1 cellular context compared by ENCODE assay signal in the genomic region with DNA sequence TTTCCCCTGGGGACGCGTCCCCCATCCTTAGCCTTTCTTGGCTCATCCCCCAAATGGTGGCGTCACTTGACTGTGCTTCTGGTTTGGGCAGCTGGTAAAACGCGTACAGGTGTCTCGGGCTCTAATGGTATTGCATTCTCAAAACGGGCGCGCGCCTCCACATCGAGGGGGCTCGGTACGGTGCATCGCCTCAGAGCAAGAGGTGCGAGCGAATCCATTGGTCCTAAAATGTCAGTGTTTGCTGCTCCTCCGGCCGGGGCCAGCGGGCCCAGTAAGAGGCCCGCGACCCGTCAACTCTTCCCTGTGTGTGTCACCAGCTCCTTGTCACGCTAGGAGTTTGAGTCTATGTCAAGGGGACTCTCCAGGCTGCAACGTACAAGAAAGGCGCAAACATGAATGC.
TF ChIP-seq lines count a peak whose summit lies in the region.

No MANE protein-coding gene starts in this region.

TF ChIP-seq in WTC11, 78 proteins besides CTCF, POLR2A, EP300 and RAD21 (continued from another document):
- TF ChIP-seq, protein P1, sequence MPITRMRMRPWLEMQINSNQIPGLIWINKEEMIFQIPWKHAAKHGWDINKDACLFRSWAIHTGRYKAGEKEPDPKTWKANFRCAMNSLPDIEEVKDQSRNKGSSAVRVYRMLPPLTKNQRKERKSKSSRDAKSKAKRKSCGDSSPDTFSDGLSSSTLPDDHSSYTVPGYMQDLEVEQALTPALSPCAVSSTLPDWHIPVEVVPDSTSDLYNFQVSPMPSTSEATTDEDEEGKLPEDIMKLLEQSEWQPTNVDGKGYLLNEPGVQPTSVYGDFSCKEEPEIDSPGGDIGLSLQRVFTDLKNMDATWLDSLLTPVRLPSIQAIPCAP (CRISPR knock-in tag; IDR thresholded peaks at IDR 0.05), result no peak
- TF ChIP-seq GABPB1 (CRISPR knock-in tag; IDR thresholded peaks at IDR 0.05), result no peak
- TF ChIP-seq, protein P2, sequence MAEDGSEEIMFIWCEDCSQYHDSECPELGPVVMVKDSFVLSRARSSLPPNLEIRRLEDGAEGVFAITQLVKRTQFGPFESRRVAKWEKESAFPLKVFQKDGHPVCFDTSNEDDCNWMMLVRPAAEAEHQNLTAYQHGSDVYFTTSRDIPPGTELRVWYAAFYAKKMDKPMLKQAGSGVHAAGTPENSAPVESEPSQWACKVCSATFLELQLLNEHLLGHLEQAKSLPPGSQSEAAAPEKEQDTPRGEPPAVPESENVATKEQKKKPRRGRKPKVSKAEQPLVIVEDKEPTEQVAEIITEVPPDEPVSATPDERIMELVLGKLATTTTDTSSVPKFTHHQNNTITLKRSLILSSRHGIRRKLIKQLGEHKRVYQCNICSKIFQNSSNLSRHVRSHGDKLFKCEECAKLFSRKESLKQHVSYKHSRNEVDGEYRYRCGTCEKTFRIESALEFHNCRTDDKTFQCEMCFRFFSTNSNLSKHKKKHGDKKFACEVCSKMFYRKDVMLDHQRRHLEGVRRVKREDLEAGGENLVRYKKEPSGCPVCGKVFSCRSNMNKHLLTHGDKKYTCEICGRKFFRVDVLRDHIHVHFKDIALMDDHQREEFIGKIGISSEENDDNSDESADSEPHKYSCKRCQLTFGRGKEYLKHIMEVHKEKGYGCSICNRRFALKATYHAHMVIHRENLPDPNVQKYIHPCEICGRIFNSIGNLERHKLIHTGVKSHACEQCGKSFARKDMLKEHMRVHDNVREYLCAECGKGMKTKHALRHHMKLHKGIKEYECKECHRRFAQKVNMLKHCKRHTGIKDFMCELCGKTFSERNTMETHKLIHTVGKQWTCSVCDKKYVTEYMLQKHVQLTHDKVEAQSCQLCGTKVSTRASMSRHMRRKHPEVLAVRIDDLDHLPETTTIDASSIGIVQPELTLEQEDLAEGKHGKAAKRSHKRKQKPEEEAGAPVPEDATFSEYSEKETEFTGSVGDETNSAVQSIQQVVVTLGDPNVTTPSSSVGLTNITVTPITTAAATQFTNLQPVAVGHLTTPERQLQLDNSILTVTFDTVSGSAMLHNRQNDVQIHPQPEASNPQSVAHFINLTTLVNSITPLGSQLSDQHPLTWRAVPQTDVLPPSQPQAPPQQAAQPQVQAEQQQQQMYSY (CRISPR knock-in tag; IDR thresholded peaks at IDR 0.05), result no peak
- no peak for TF ChIP-seq TEAD4 (CRISPR knock-in tag; IDR thresholded peaks at IDR 0.05)
- TF ChIP-seq TP53 (CRISPR knock-in tag; IDR thresholded peaks at IDR 0.05), result no peak
- TF ChIP-seq, protein P3, sequence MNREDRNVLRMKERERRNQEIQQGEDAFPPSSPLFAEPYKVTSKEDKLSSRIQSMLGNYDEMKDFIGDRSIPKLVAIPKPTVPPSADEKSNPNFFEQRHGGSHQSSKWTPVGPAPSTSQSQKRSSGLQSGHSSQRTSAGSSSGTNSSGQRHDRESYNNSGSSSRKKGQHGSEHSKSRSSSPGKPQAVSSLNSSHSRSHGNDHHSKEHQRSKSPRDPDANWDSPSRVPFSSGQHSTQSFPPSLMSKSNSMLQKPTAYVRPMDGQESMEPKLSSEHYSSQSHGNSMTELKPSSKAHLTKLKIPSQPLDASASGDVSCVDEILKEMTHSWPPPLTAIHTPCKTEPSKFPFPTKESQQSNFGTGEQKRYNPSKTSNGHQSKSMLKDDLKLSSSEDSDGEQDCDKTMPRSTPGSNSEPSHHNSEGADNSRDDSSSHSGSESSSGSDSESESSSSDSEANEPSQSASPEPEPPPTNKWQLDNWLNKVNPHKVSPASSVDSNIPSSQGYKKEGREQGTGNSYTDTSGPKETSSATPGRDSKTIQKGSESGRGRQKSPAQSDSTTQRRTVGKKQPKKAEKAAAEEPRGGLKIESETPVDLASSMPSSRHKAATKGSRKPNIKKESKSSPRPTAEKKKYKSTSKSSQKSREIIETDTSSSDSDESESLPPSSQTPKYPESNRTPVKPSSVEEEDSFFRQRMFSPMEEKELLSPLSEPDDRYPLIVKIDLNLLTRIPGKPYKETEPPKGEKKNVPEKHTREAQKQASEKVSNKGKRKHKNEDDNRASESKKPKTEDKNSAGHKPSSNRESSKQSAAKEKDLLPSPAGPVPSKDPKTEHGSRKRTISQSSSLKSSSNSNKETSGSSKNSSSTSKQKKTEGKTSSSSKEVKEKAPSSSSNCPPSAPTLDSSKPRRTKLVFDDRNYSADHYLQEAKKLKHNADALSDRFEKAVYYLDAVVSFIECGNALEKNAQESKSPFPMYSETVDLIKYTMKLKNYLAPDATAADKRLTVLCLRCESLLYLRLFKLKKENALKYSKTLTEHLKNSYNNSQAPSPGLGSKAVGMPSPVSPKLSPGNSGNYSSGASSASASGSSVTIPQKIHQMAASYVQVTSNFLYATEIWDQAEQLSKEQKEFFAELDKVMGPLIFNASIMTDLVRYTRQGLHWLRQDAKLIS (CRISPR knock-in tag; IDR thresholded peaks at IDR 0.05; ENCODE audit: borderline replicate concordance), result no peak
- TF ChIP-seq, protein P4, sequence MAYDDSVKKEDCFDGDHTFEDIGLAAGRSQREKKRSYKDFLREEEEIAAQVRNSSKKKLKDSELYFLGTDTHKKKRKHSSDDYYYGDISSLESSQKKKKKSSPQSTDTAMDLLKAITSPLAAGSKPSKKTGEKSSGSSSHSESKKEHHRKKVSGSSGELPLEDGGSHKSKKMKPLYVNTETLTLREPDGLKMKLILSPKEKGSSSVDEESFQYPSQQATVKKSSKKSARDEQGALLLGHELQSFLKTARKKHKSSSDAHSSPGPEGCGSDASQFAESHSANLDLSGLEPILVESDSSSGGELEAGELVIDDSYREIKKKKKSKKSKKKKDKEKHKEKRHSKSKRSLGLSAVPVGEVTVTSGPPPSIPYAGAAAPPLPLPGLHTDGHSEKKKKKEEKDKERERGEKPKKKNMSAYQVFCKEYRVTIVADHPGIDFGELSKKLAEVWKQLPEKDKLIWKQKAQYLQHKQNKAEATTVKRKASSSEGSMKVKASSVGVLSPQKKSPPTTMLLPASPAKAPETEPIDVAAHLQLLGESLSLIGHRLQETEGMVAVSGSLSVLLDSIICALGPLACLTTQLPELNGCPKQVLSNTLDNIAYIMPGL (CRISPR knock-in tag; IDR thresholded peaks at IDR 0.05), result no peak
- no peak for TF ChIP-seq FOXP1 (CRISPR knock-in tag; IDR thresholded peaks at IDR 0.05; ENCODE audit: borderline replicate concordance)
- no peak for TF ChIP-seq JUN (CRISPR knock-in tag; IDR thresholded peaks at IDR 0.05)
- no peak for TF ChIP-seq SOX15 (CRISPR knock-in tag; IDR thresholded peaks at IDR 0.05)
- TF ChIP-seq, protein P5, sequence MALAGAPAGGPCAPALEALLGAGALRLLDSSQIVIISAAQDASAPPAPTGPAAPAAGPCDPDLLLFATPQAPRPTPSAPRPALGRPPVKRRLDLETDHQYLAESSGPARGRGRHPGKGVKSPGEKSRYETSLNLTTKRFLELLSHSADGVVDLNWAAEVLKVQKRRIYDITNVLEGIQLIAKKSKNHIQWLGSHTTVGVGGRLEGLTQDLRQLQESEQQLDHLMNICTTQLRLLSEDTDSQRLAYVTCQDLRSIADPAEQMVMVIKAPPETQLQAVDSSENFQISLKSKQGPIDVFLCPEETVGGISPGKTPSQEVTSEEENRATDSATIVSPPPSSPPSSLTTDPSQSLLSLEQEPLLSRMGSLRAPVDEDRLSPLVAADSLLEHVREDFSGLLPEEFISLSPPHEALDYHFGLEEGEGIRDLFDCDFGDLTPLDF (CRISPR knock-in tag; IDR thresholded peaks at IDR 0.05), result no peak
- TF ChIP-seq ZNF423 (CRISPR knock-in tag; IDR thresholded peaks at IDR 0.05), result no peak
